Comparison of ENCODE assay signal across 1 cellular context in genomic region chr16:88467433-88468051, GRCh38.
TF ChIP-seq lines count a peak whose summit lies in the region.

No MANE protein-coding gene starts in this region.

TF ChIP-seq in K562, 482 proteins besides CTCF, POLR2A, EP300 and RAD21 (continues in another document):
- peak; percentile 32; the same call in 1 of the 2 replicates for TF ChIP-seq CTBP1 (IDR thresholded peaks at IDR 0.05; ENCODE audit: borderline replicate concordance)
- TF ChIP-seq NR4A1 (CRISPR knock-in tag; IDR thresholded peaks at IDR 0.05) = 0 out of 2 replicates have a peak, but pooled peaks have one; percentile 26
- no peak for TF ChIP-seq NR4A1 (tag; IDR thresholded peaks at IDR 0.05)
- 0 out of 2 replicates have a peak, but pooled peaks have one; percentile 10 for TF ChIP-seq ZFX (CRISPR knock-in tag; IDR thresholded peaks at IDR 0.05)
- peak; percentile 48; the same call in 1 of the 2 replicates for TF ChIP-seq BHLHE40 (IDR thresholded peaks at IDR 0.05; ENCODE audit: low read length)
- TF ChIP-seq SMAD4 (CRISPR knock-in tag; conservative IDR thresholded peaks at IDR 0.05) = 0 out of 2 replicates have a peak, but pooled peaks have one; percentile 14
- no peak for TF ChIP-seq ZNF146 (CRISPR knock-in tag; IDR thresholded peaks at IDR 0.05; ENCODE audit: unreplicated experiment)
- TF ChIP-seq CBFA2T3 (IDR thresholded peaks at IDR 0.05) = peak; percentile 37; the same call in 1 of the 2 replicates
- no peak for TF ChIP-seq KAT8 (IDR thresholded peaks at IDR 0.05; ENCODE audit: low read depth)
- no peak for TF ChIP-seq SUPT5H (IDR thresholded peaks at IDR 0.05)
- TF ChIP-seq RBBP5 (IDR thresholded peaks at IDR 0.05; ENCODE audit: borderline replicate concordance, insufficient read depth, low read length, poor library complexity, severe bottlenecking) = peak; percentile 53
- no peak for TF ChIP-seq ZBTB34 (CRISPR knock-in tag; IDR thresholded peaks at IDR 0.05)
- TF ChIP-seq CXXC5 (CRISPR knock-in tag; IDR thresholded peaks at IDR 0.05) = peak; percentile 61
- no peak for TF ChIP-seq ZNF717 (CRISPR knock-in tag; IDR thresholded peaks at IDR 0.05)
- no peak for TF ChIP-seq GTF3C2 (IDR thresholded peaks at IDR 0.05; ENCODE audit: borderline replicate concordance, extremely low read depth, insufficient read length)
- no peak for TF ChIP-seq PHF20 (IDR thresholded peaks at IDR 0.05; ENCODE audit: partially characterized antibody)
- no peak for TF ChIP-seq PHF8 (IDR thresholded peaks at IDR 0.05; ENCODE audit: borderline replicate concordance, low read length)
- TF ChIP-seq ZNF592 (IDR thresholded peaks at IDR 0.05) = peak; percentile 70; the same call in 1 of the 2 replicates
- peak; percentile 48; the same call in 1 of the 2 replicates for TF ChIP-seq RNF2 (IDR thresholded peaks at IDR 0.05)
- TF ChIP-seq LEF1 (IDR thresholded peaks at IDR 0.05) = no peak
- peak; percentile 52; the same call in 1 of the 2 replicates for TF ChIP-seq ARID1B (IDR thresholded peaks at IDR 0.05)
- TF ChIP-seq SMAD2 (IDR thresholded peaks at IDR 0.05; ENCODE audit: low read depth, low read length) = no peak
- TF ChIP-seq SMARCE1 (IDR thresholded peaks at IDR 0.05) = 0 out of 2 replicates have a peak, but pooled peaks have one; percentile 18
- peak; percentile 79 for TF ChIP-seq VEZF1 (CRISPR knock-in tag; IDR thresholded peaks at IDR 0.05)
- peak; percentile 4; the same call in 1 of the 2 replicates for TF ChIP-seq JUND (IDR thresholded peaks at IDR 0.05; ENCODE audit: borderline replicate concordance, low read depth, low read length)
- TF ChIP-seq JUND (tag; IDR thresholded peaks at IDR 0.05; ENCODE audit: borderline replicate concordance, low read depth, low read length) = no peak; the same call in 2 of the 3 replicates
- TF ChIP-seq ATF2 (CRISPR knock-in tag; IDR thresholded peaks at IDR 0.05) = no peak
- no peak for TF ChIP-seq HMGXB4 (CRISPR knock-in tag; IDR thresholded peaks at IDR 0.05)
- TF ChIP-seq NR1H2 (CRISPR knock-in tag; IDR thresholded peaks at IDR 0.05) = no peak
- 0 out of 2 replicates have a peak, but pooled peaks have one; percentile 23 for TF ChIP-seq MYNN (IDR thresholded peaks at IDR 0.05)
- no peak for TF ChIP-seq MYNN (CRISPR knock-in tag; IDR thresholded peaks at IDR 0.05)
- no peak for TF ChIP-seq CHD4 (IDR thresholded peaks at IDR 0.05; ENCODE audit: insufficient read depth, insufficient replicate concordance, low read depth, low read length, poor library complexity, severe bottlenecking)
- TF ChIP-seq PATZ1 (CRISPR knock-in tag; IDR thresholded peaks at IDR 0.05; ENCODE audit: borderline replicate concordance) = no peak
- TF ChIP-seq MAZ (CRISPR knock-in tag; conservative IDR thresholded peaks at IDR 0.05 in 1 of 2, IDR thresholded peaks at IDR 0.05 in 1 of 2) = 0 out of 4 replicates have a peak, but pooled peaks of 1 of the 2 experiments have one; percentile 26
- no peak for TF ChIP-seq PKNOX1 (IDR thresholded peaks at IDR 0.05)
